In the genomic region with DNA sequence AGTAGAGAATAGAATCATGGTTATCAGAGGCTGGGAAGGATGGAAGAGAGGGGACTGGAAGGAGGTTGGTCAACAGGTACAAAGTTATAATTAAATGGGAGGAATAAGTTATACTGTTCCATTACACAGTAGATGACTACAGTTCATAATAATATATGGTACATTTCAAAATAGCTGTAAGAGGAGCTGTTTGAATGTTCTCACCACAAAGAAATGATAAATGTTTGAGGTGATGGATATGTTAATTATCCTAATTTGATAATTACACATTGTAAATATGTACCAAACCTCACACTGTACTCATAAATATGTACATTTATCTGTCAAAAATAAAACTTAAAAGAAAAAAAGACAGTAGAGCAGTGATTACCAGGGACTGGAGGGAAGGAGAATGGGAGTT, we compare ENCODE assay signal across 33 cellular contexts. TPM values are rescaled to one million over a fixed set of nuclear protein-coding genes. Genes with fewer than 3 reads are reported as not detected.
"Had no signal": no experiment of that assay in that cellular context is flagged by ENCODE, and none has a peak within 500 bp of the region (broad histone marks: within the 10 kb centered on the region; RNA-seq: fewer than 3 reads in every experiment).

No MANE protein-coding gene starts in this region.

- H3K27ac ChIP-seq: neutrophil, ovary, parathyroid adenoma, psoas muscle, right lobe of liver, sigmoid colon, stomach, thoracic aorta, tibial nerve, upper lobe of left lung, vagina had no signal

- H3K4me1 ChIP-seq: parathyroid adenoma, psoas muscle, right lobe of liver, sigmoid colon, stomach, tibial nerve, upper lobe of left lung, vagina had no signal

- H3K27ac Mint-ChIP-seq: natural killer cell treated with Interleukin-12 subunit alpha and Interleukin-12 subunit beta and Interleukin-15 and Interleukin-18, amount 100 ng/mL, for 72 hours; nephron progenitor cell; progenitor cell of endocrine pancreas; stimulated activated naive B cell treated with anti-CD40 and anti-IgM and Interleukin-4, amounts not matched to agents 10 μg/mL and 1 μg/mL and 100 μg/mL, for 72 hours; stimulated activated naive CD8-positive, alpha-beta T cell treated with anti-CD3 and anti-CD28 coated beads, Interleukin-15, Interleukin-2, amounts not matched to agents 100 ng/mL and 50 ng/mL, for 24 hours had no signal

- H3K9me3 ChIP-seq: neutrophil, ovary, psoas muscle, right lobe of liver, stomach, thoracic aorta, thyroid gland, tibial nerve, upper lobe of left lung, vagina had no signal

- DNase-seq: nephron progenitor cell; nucleus accumbens; ovary; posterior cingulate gyrus; psoas muscle; right cardiac atrium; right lobe of liver; sigmoid colon; small intestine; stimulated activated CD4-positive, alpha-beta T cell treated with anti-CD3 and anti-CD28 coated beads, Interleukin-15, amount 100 ng/mL, for 24 hours; stimulated activated CD4-positive, alpha-beta T cell treated with anti-CD3 and anti-CD28 coated beads, Interleukin-2, amount 100 ng/mL, for 24 hours; stimulated activated CD4-positive, alpha-beta T cell treated with anti-CD3 and anti-CD28 coated beads, Interleukin-2, amount 100 ng/mL, for 48 hours; stimulated activated CD4-positive, alpha-beta T cell treated with anti-CD3 and anti-CD28 coated beads, Interleukin-4, amount 100 ng/mL, for 24 hours; stimulated activated naive B cell treated with anti-CD40 and anti-IgM and Interleukin-4, amounts not matched to agents 10 μg/mL and 1 μg/mL and 100 μg/mL, for 72 hours; stimulated activated naive CD4-positive, alpha-beta T cell treated with Interleukin-2 at 50 U/mL for 16 hours; stomach; thyroid gland; trophoblast cell; upper lobe of left lung had no signal

- H3K4me3 Mint-ChIP-seq: natural killer cell treated with Interleukin-12 subunit alpha and Interleukin-12 subunit beta and Interleukin-15 and Interleukin-18, amount 100 ng/mL, for 72 hours; nephron progenitor cell; neural crest cell; stimulated activated effector memory CD8-positive, alpha-beta T cell treated with anti-CD3 and anti-CD28 coated beads, Interleukin-12 subunit alpha, Interleukin-12 subunit beta, amount 100 ng/mL, for 72 hours; stimulated activated naive B cell treated with anti-CD40 and anti-IgM and Interleukin-4, amounts not matched to agents 10 μg/mL and 1 μg/mL and 100 μg/mL, for 72 hours; stimulated activated naive CD8-positive, alpha-beta T cell treated with anti-CD3 and anti-CD28 coated beads, Interleukin-15, Interleukin-2, amounts not matched to agents 100 ng/mL and 50 ng/mL, for 24 hours had no signal

- H3K4me3 ChIP-seq: ovary, psoas muscle, right lobe of liver, sigmoid colon, stomach, thoracic aorta, thyroid gland, tibial nerve, upper lobe of left lung, vagina had no signal

- H3K27me3 Mint-ChIP-seq: natural killer cell treated with Interleukin-12 subunit alpha and Interleukin-12 subunit beta and Interleukin-15 and Interleukin-18, amount 100 ng/mL, for 72 hours; progenitor cell of endocrine pancreas; stimulated activated naive B cell treated with anti-CD40 and anti-IgM and Interleukin-4, amounts not matched to agents 10 μg/mL and 1 μg/mL and 100 μg/mL, for 72 hours; stimulated activated naive CD8-positive, alpha-beta T cell treated with anti-CD3 and anti-CD28 coated beads, Interleukin-15, Interleukin-2, amounts not matched to agents 100 ng/mL and 50 ng/mL, for 24 hours had no signal

- H3K9me3 Mint-ChIP-seq: natural killer cell treated with Interleukin-12 subunit alpha and Interleukin-12 subunit beta and Interleukin-15 and Interleukin-18, amount 100 ng/mL, for 72 hours; nephron progenitor cell; neural crest cell; stimulated activated effector memory CD8-positive, alpha-beta T cell treated with anti-CD3 and anti-CD28 coated beads, Interleukin-12 subunit alpha, Interleukin-12 subunit beta, amount 100 ng/mL, for 72 hours; stimulated activated naive B cell treated with anti-CD40 and anti-IgM and Interleukin-4, amounts not matched to agents 10 μg/mL and 1 μg/mL and 100 μg/mL, for 72 hours; stimulated activated naive CD8-positive, alpha-beta T cell treated with anti-CD3 and anti-CD28 coated beads, Interleukin-15, Interleukin-2, amounts not matched to agents 100 ng/mL and 50 ng/mL, for 24 hours had no signal

- ATAC-seq: natural killer cell treated with Interleukin-12 subunit alpha and Interleukin-12 subunit beta and Interleukin-15 and Interleukin-18, amount 100 ng/mL, for 72 hours; psoas muscle; right cardiac atrium; right lobe of liver; stimulated activated effector memory CD8-positive, alpha-beta T cell treated with anti-CD3 and anti-CD28 coated beads, Interleukin-12 subunit alpha, Interleukin-12 subunit beta, amount 100 ng/mL, for 72 hours; stimulated activated naive B cell treated with anti-CD40 and anti-IgM and Interleukin-4, amounts not matched to agents 10 μg/mL and 1 μg/mL and 100 μg/mL, for 72 hours had no signal

- H3K4me1 Mint-ChIP-seq: nephron progenitor cell; neural crest cell; stimulated activated effector memory CD8-positive, alpha-beta T cell treated with anti-CD3 and anti-CD28 coated beads, Interleukin-12 subunit alpha, Interleukin-12 subunit beta, amount 100 ng/mL, for 72 hours; stimulated activated naive B cell treated with anti-CD40 and anti-IgM and Interleukin-4, amounts not matched to agents 10 μg/mL and 1 μg/mL and 100 μg/mL, for 72 hours had no signal

- H3K36me3 ChIP-seq: ovary had no signal

RNA-seq across cellular contexts. Expression of a gene that starts 12.9 kb away (rescaled TPM):
- total RNA-seq: osteoblast, renal cortical epithelial cell, right cardiac atrium, right lobe of liver, skeletal muscle tissue, stomach, subcutaneous adipose tissue, thoracic aorta, thyroid gland, tibial nerve, vagina had no signal
